Comparison of ENCODE assay signal across 9 cellular contexts in the genomic region with DNA sequence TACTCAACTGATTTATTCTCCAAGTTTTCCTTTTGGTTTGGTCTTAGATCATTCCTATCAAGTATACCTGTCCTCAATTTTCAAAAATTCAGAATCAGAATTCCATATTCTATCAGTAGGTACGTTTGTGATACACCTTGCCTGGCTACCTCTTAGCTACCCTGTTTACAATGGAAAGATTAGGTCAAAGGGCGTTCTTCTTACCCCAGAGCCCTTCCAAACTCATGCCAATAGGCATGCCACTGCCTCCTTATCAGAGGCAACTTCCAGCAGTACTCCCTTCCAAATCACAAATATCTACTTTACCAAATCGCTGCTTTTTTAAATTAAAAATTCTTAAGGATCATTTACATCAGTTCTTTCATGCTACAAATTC. TPM values are rescaled to one million over a fixed set of nuclear protein-coding genes. Genes with fewer than 3 reads are reported as not detected.
DNase-seq lines count a peak whose midpoint lies in the region; ATAC-seq and TF ChIP-seq lines count a peak whose summit lies in the region.
"Had no signal": no experiment of that assay in that cellular context is flagged by ENCODE, and none has a peak within 500 bp of the region (broad histone marks: within the 10 kb centered on the region; RNA-seq: fewer than 3 reads in every experiment).

No MANE protein-coding gene starts in this region.

- H2AK5ac ChIP-seq in mesenchymal stem cell (ENCODE audit: low read length, severe bottlenecking): no peak overlapping the region

- no peak overlapping the region for H3K14ac ChIP-seq in mesenchymal stem cell (ENCODE audit: low read length in 2 of 2)

- 58% methylated on average over 3 of the region's 3 CpGs for WGBS in mesenchymal stem cell
- 28% methylated on average over 3 of the region's 3 CpGs for WGBS in urinary bladder

- H3K27me3 ChIP-seq in cardiac muscle cell: no peaks in the 10 kb centered on the region
- no peaks in the 10 kb centered on the region for H3K27me3 ChIP-seq in mesenchymal stem cell (ENCODE audit: control insufficient read depth in 1 of 2, insufficient read depth in 1 of 2, low read length in 2 of 2)

- intact Hi-C loops in cardiac septum (cut with DNase I): loop anchor here (2.0 to 10.0 kb wide), 3 partner anchors 50 to 137 kb away; partner anchors contain the start of gene OSBP

- H4K8ac ChIP-seq in mesenchymal stem cell (ENCODE audit: low read length): no peak overlapping the region

- H2BK15ac ChIP-seq in mesenchymal stem cell (ENCODE audit: low read depth, poor library complexity, severe bottlenecking): no peak overlapping the region

- peak overlapping the region; percentile 91 for H3K4me2 ChIP-seq in mesenchymal stem cell (ENCODE audit: low read length, poor library complexity, severe bottlenecking)

- peak overlapping the region; percentile 81 for H3K4me3 ChIP-seq in cardiac muscle cell
- H3K4me3 ChIP-seq in mesenchymal stem cell (ENCODE audit: insufficient read depth in 1 of 2, low read depth in 1 of 2, low read length in 2 of 2): peak overlapping the region; percentile 75 to 97
- H3K4me3 ChIP-seq in urinary bladder (ENCODE audit: low read depth, low read length): peak overlapping the region; percentile 99

- H2BK12ac ChIP-seq in mesenchymal stem cell (ENCODE audit: low read length in 2 of 2): no peak overlapping the region

- H3K27ac ChIP-seq in cardiac muscle cell: peak overlapping the region; percentile 98
- no peak overlapping the region for H3K27ac ChIP-seq in mesenchymal stem cell (ENCODE audit: low read length, poor library complexity, severe bottlenecking)
- no peak overlapping the region for H3K27ac ChIP-seq in urinary bladder (ENCODE audit: low read depth)

- TF ChIP-seq CTCF in cardiac muscle cell (IDR thresholded peaks at IDR 0.05; ENCODE audit: low read depth, low read length) (no peak), brain (conservative IDR thresholded peaks at IDR 0.05) (no peak)

- H3K79me1 ChIP-seq in mesenchymal stem cell (replicated peaks; ENCODE audit: low read length, poor library complexity, severe bottlenecking): no peaks in the 10 kb centered on the region

- peaks cover 57% of the 10 kb centered on the region for H3K4me1 Mint-ChIP-seq in brain

- H3K9me3 ChIP-seq in cardiac muscle cell (ENCODE audit: low read depth) (no peaks in the 10 kb centered on the region), mesenchymal stem cell (ENCODE audit: control insufficient read depth, low read length) (no peaks in the 10 kb centered on the region)

- no peaks in the 10 kb centered on the region for H3K9me3 Mint-ChIP-seq in brain

- no peak overlapping the region for H2BK120ac ChIP-seq in mesenchymal stem cell (ENCODE audit: low read depth, low read length)

- H3K4ac ChIP-seq in mesenchymal stem cell (ENCODE audit: low read depth in 1 of 2, low read length in 2 of 2): no peak overlapping the region

- peak overlapping the region; percentile 85 to 94 (median 90) for H3K4me3 Mint-ChIP-seq in brain

- no peak overlapping the region for H3K23ac ChIP-seq in mesenchymal stem cell (ENCODE audit: low read length in 2 of 2)

- no peak overlapping the region for H2BK5ac ChIP-seq in mesenchymal stem cell (ENCODE audit: low read depth, low read length, poor library complexity, severe bottlenecking)

- peak overlapping the region; percentile 79 to 92 (median 89) for H3K27ac Mint-ChIP-seq in brain

- DNase-seq in cardiac muscle cell (ENCODE audit: low read depth in 1 of 2, low spot score in 1 of 2) (no peak), cardiac septum (ENCODE audit: low spot score) (no peak), mesenchymal stem cell (no peak)

- peaks cover 36% of the 10 kb centered on the region for H3K36me3 Mint-ChIP-seq in brain

- H3K9ac ChIP-seq in mesenchymal stem cell (ENCODE audit: low read length): peak overlapping the region; percentile 99

- H3K4me1 ChIP-seq in cardiac muscle cell (ENCODE audit: low read depth): peaks cover 4% of the 10 kb centered on the region
- peaks cover 2% of the 10 kb centered on the region for H3K4me1 ChIP-seq in mesenchymal stem cell (ENCODE audit: control insufficient read depth, insufficient read depth, low read depth, low read length)
- H3K4me1 ChIP-seq in urinary bladder (ENCODE audit: insufficient read depth): no peaks in the 10 kb centered on the region

- no peak overlapping the region for H4K91ac ChIP-seq in mesenchymal stem cell (ENCODE audit: low read length)

- peaks cover 8% of the 10 kb centered on the region for H3K27me3 Mint-ChIP-seq in brain

- no peak for ATAC-seq in HG02981 (IDR thresholded peaks at IDR 0.05; ENCODE audit: unreplicated experiment)
- no peak for ATAC-seq in GM19452 (IDR thresholded peaks at IDR 0.05; ENCODE audit: unreplicated experiment)
- ATAC-seq in HG03442 (IDR thresholded peaks at IDR 0.05; ENCODE audit: unreplicated experiment): no peak

- H2AFZ ChIP-seq in mesenchymal stem cell (ENCODE audit: low read depth, low read length): no peak overlapping the region

- H3K36me3 ChIP-seq in cardiac muscle cell: peaks cover 34% of the 10 kb centered on the region
- peaks cover 9 to 40% of the 10 kb centered on the region in 2 experiments for H3K36me3 ChIP-seq in mesenchymal stem cell (ENCODE audit: control insufficient read depth in 1 of 2, insufficient read depth in 2 of 2, low read depth in 1 of 2, low read length in 2 of 2)
- no peaks in the 10 kb centered on the region for H3K36me3 ChIP-seq in urinary bladder (ENCODE audit: insufficient read depth)

- no peak overlapping the region for H3K18ac ChIP-seq in mesenchymal stem cell (ENCODE audit: low read depth in 1 of 2, low read length in 2 of 2)

RNA-seq across cellular contexts. Expression of gene PATL1, which starts 1.0 kb away (rescaled TPM):
- total RNA-seq in cardiac muscle cell (7.9 and 10.9 TPM in 2 replicates), cardiac septum (23.4 TPM), urinary bladder (10.9 TPM)
- polyA plus RNA-seq in cardiac muscle cell (11.4 and 15.8 TPM in 2 replicates), brain (ENCODE audit: insufficient read depth, low read depth, low replicate concordance) (35.1 TPM), urinary bladder (19.5 TPM)
- 43.6 TPM for polyA plus RNA-seq in mesenchymal stem cell (2013, experiment 1 of 2)
- polyA plus RNA-seq in mesenchymal stem cell (2013, experiment 2 of 2): 43.9 TPM

RNA-seq across cellular contexts. Expression of gene OR10V1, which starts 45.8 kb away (rescaled TPM):
- total RNA-seq in cardiac muscle cell (not detected in 2 replicates), cardiac septum (not detected), urinary bladder (not detected)
- polyA plus RNA-seq in cardiac muscle cell (not detected in 2 replicates), brain (ENCODE audit: insufficient read depth, low read depth, low replicate concordance) (not detected), urinary bladder (not detected)
- not detected for polyA plus RNA-seq in mesenchymal stem cell (2013, experiment 1 of 2)
- not detected for polyA plus RNA-seq in mesenchymal stem cell (2013, experiment 2 of 2)
- total RNA-seq: M059J had no signal

RNA-seq across cellular contexts. Expression of gene OSBP, which starts 52.2 kb away (rescaled TPM):
- total RNA-seq in cardiac muscle cell (20.6 and 27.3 TPM in 2 replicates), cardiac septum (35.1 TPM), urinary bladder (45.2 TPM)
- polyA plus RNA-seq in cardiac muscle cell (30.7 and 39.8 TPM in 2 replicates), brain (ENCODE audit: insufficient read depth, low read depth, low replicate concordance) (41.9 TPM), urinary bladder (23.3 TPM)
- 25.4 TPM for polyA plus RNA-seq in mesenchymal stem cell (2013, experiment 1 of 2)
- polyA plus RNA-seq in mesenchymal stem cell (2013, experiment 2 of 2): 25.0 TPM
